ENCODE assay signal across 8 cellular contexts in genomic region chr19:36371886-36372285, GRCh38.
"Had no signal": no experiment of that assay in that cellular context is flagged by ENCODE, and none has a peak within 500 bp of the region (broad histone marks: within the 10 kb centered on the region; RNA-seq: fewer than 3 reads in every experiment).

No MANE protein-coding gene starts in this region.

- FAIRE-seq: G401.6, GM12878, GM12891, GM12892, GM18507, GM19239 had no signal

- H3K4me3 ChIP-seq: GM12878 had no signal

- DNase-seq: GDM1, GF-D8 had no signal

- ATAC-seq: GM12878 had no signal
